ENCODE assay signal across 29 cellular contexts in the genomic region with DNA sequence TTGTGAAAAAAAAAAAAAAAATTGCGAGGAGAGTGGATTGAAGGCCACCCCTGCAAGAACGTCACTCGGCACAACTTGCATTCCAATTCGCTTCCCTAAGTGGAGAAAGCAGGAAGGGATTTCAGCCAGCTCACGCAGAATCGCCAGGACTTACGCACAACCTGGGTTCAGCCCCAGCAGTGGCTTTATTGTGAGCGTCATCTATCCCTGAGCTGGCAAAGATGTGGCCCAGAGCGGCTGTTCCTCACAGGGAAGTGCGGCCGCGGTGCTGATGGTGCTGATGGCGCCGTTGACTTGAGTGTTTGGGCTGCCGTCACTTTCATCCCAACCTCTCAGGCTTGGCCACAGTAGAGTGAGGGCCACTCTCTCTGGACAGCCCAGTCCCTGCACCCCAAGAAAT.
"Had no signal": no experiment of that assay in that cellular context is flagged by ENCODE, and none has a peak within 500 bp of the region (broad histone marks: within the 10 kb centered on the region; RNA-seq: fewer than 3 reads in every experiment).

No MANE protein-coding gene starts in this region.

- DNase-seq: activated CD4-positive, alpha-beta memory T cell treated with anti-CD3 and anti-CD28 coated beads for 36 hours; activated CD4-positive, alpha-beta T cell treated with anti-CD3 and anti-CD28 coated beads, Interleukin-2, amount 10 ng/mL, durations not matched to agents 24 days and 14 days; activated CD4-positive, CD25-positive, alpha-beta regulatory T cell treated with anti-CD3 and anti-CD28 coated beads, Interleukin-2, amount 50 U/mL, for 72 hours; activated gamma-delta T cell treated with Interleukin-2 at 50 U/mL for 16 hours; activated naive CD4-positive, alpha-beta T cell treated with anti-CD3 and anti-CD28 coated beads, Interleukin-2, amount 50 U/mL, for 16 hours; activated T-cell treated with anti-CD3 and anti-CD28 coated beads, Interleukin-2, amount 50 U/mL, for 4 hours; amniotic stem cell; brain microvascular endothelial cell; central memory CD4-positive, alpha-beta T cell; endodermal cell; gastrocnemius medialis; hypothalamus; immature natural killer cell; stimulated activated CD4-positive, alpha-beta T cell treated with anti-CD3 and anti-CD28 coated beads, Interleukin-1b, Interleukin-23, amount 100 ng/mL, for 48 hours; stimulated activated naive CD4-positive, alpha-beta T cell treated with Interleukin-2 at 50 U/mL for 16 hours; T-helper 17 cell; T1000; testis; transverse colon; uterus had no signal

- H3K9me3 ChIP-seq: testis, uterus had no signal

- H3K27ac Mint-ChIP-seq: activated CD4-positive, alpha-beta memory T cell treated with anti-CD3 and anti-CD28 coated beads for 36 hours; activated CD4-positive, alpha-beta T cell treated with anti-CD3 and anti-CD28 coated beads, Interleukin-2, amount 10 ng/mL, durations not matched to agents 24 days and 14 days; activated T-helper 17 cell treated with anti-CD3 and anti-CD28 coated beads, Interleukin-2, amount 50 U/mL, for 72 hours; immature natural killer cell; natural killer cell treated with Interleukin-12 subunit alpha and Interleukin-12 subunit beta and Interleukin-15 and Interleukin-18, amount 100 ng/mL, for 72 hours; T-helper 17 cell had no signal

- ATAC-seq: activated T-cell treated with anti-CD3 and anti-CD28 coated beads, Interleukin-2, amount 50 U/mL, for 4 hours; activated T-helper 17 cell treated with anti-CD3 and anti-CD28 coated beads, Interleukin-2, amount 50 U/mL, for 72 hours; gastrocnemius medialis; left lobe of liver; mucosa of descending colon; natural killer cell treated with Interleukin-12 subunit alpha and Interleukin-12 subunit beta and Interleukin-15 and Interleukin-18, amount 100 ng/mL, for 72 hours; sciatic nerve; T-helper 17 cell had no signal

- H3K4me3 Mint-ChIP-seq: activated CD4-positive, alpha-beta memory T cell treated with anti-CD3 and anti-CD28 coated beads for 36 hours; activated CD4-positive, alpha-beta T cell treated with anti-CD3 and anti-CD28 coated beads, Interleukin-2, amount 10 ng/mL, durations not matched to agents 24 days and 14 days; activated T-cell treated with anti-CD3 and anti-CD28 coated beads, Interleukin-2, amount 50 U/mL, for 4 hours; activated T-helper 17 cell treated with anti-CD3 and anti-CD28 coated beads, Interleukin-2, amount 50 U/mL, for 72 hours; endodermal cell; immature natural killer cell; natural killer cell treated with Interleukin-12 subunit alpha and Interleukin-12 subunit beta and Interleukin-15 and Interleukin-18, amount 100 ng/mL, for 72 hours; T-helper 17 cell had no signal

- H3K4me1 ChIP-seq: testis, uterus had no signal

- H3K36me3 ChIP-seq: brain microvascular endothelial cell, gastrocnemius medialis, heart left ventricle, transverse colon, uterus had no signal

- H3K4me1 Mint-ChIP-seq: activated CD4-positive, alpha-beta T cell treated with anti-CD3 and anti-CD28 coated beads, Interleukin-2, amount 10 ng/mL, durations not matched to agents 24 days and 14 days; activated T-helper 17 cell treated with anti-CD3 and anti-CD28 coated beads, Interleukin-2, amount 50 U/mL, for 72 hours; immature natural killer cell had no signal

- H3K27ac ChIP-seq: brain microvascular endothelial cell, gastrocnemius medialis, heart left ventricle, testis had no signal

- H3K4me3 ChIP-seq: gastrocnemius medialis, heart left ventricle, lung, mucosa of descending colon, testis, transverse colon, uterus had no signal

- H3K27me3 ChIP-seq: brain microvascular endothelial cell, gastrocnemius medialis, heart left ventricle, testis, transverse colon, uterus had no signal

- H3K27me3 Mint-ChIP-seq: activated CD4-positive, alpha-beta T cell treated with anti-CD3 and anti-CD28 coated beads, Interleukin-2, amount 10 ng/mL, durations not matched to agents 24 days and 14 days; activated T-helper 17 cell treated with anti-CD3 and anti-CD28 coated beads, Interleukin-2, amount 50 U/mL, for 72 hours; T-helper 17 cell had no signal

- FAIRE-seq: astrocyte, small intestine had no signal
